ENCODE assay signal across 9 cellular contexts in the genomic region with DNA sequence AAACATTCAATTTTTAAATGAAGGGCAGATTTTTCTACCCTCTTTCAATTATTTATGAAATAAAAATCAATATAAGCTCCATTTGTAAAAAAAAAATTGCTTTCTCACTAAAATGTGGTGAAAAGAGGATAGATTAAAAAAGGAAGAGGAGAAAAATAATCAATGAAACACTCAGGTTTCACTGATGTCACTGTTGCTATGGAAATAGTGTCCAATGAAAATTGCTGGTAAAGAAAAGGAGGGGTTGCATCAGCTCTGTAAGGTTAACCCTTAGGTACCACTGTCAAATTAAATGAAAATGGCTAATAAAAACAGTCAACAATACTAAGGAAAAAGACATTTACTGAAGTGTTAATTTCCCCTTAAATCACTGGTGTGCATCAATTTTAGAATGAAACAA.
DNase-seq lines count a peak whose midpoint lies in the region; ATAC-seq and TF ChIP-seq lines count a peak whose summit lies in the region.
"Had no signal": no experiment of that assay in that cellular context is flagged by ENCODE, and none has a peak within 500 bp of the region (broad histone marks: within the 10 kb centered on the region; RNA-seq: fewer than 3 reads in every experiment).

No MANE protein-coding gene starts in this region.

- no peak overlapping the region for H2AFZ ChIP-seq in HCT116 (ENCODE audit: low read depth, low read length, poor library complexity, severe bottlenecking)

- no TSS peak for BruUV-seq in HCT116 (replicated peaks; lab: Mats Ljungman, UMichigan)

- no peak overlapping the region; the same call in 1 of the 2 replicates for H3K4me2 ChIP-seq in HCT116 (ENCODE audit: low read length)

- POLR2A ChIA-PET in CD4-positive, alpha-beta memory T cell (lab: Charles Lee; ENCODE audit: partially characterized antibody): no interaction called here
- POLR2A ChIA-PET in HCT116 (lab: Charles Lee): no interaction called here

- no peaks in the 10 kb centered on the region for H3K36me3 ChIP-seq in CD4-positive, alpha-beta memory T cell (ENCODE audit: insufficient read depth, low read length)
- no peaks in the 10 kb centered on the region for H3K36me3 ChIP-seq in HCT116 (ENCODE audit: control insufficient read depth in 1 of 2, insufficient read depth in 2 of 2, low read length in 2 of 2)
- peaks cover 0 to 3% (median 2%) of the 10 kb centered on the region in 4 donors for H3K36me3 ChIP-seq in liver (ENCODE audit: control insufficient read depth in 4 of 4, insufficient read depth in 3 of 4, low read depth in 1 of 4, low read length in 3 of 4)

- no peak for TF ChIP-seq POLR2A in HCT116 (IDR thresholded peaks at IDR 0.05; ENCODE audit: borderline replicate concordance, extremely low read depth, insufficient read depth, insufficient read length)

- no peak overlapping the region for H3K4me3 ChIP-seq in CD4-positive, alpha-beta memory T cell (ENCODE audit: low read length in 2 of 2)
- no peak overlapping the region; a peak in 1 of 4 replicates for H3K4me3 ChIP-seq in HCT116 (replicated peaks in 1 of 2; ENCODE audit: low read depth in 1 of 2, low read length in 2 of 2)
- H3K4me3 ChIP-seq in coronary artery: peak overlapping the region; percentile 19
- no peak overlapping the region for H3K4me3 ChIP-seq in liver (ENCODE audit: low read depth in 1 of 3, low read length in 3 of 3)
- H3K4me3 ChIP-seq: gastrocnemius medialis had no signal

- no peak overlapping the region for H3K4me3 Mint-ChIP-seq in CD4-positive, alpha-beta memory T cell
- no peak overlapping the region for H3K4me3 Mint-ChIP-seq in T-helper 2 cell treated with Interferon-gamma antibody and Interleukin-4, amounts not matched to agents 5 μg/mL and 100 μg/mL, for 36 hours

- H3K4me1 Mint-ChIP-seq in CD4-positive, alpha-beta memory T cell: peaks cover 5 to 24% (median 14%) of the 10 kb centered on the region in 4 donors
- H3K4me1 Mint-ChIP-seq in T-helper 2 cell treated with Interferon-gamma antibody and Interleukin-4, amounts not matched to agents 5 μg/mL and 100 μg/mL, for 36 hours (ENCODE audit: low read depth): peaks cover 13% of the 10 kb centered on the region

- no peaks in the 10 kb centered on the region for H3K4me1 ChIP-seq in CD4-positive, alpha-beta memory T cell (ENCODE audit: insufficient read depth, low read length)
- H3K4me1 ChIP-seq in HCT116 (ENCODE audit: control insufficient read depth in 1 of 2, insufficient read depth in 2 of 2, low read length in 2 of 2): peaks cover 0 to 9% of the 10 kb centered on the region in 2 experiments; a peak in 3 of 4 replicates
- H3K4me1 ChIP-seq in liver (ENCODE audit: control insufficient read depth in 4 of 4, insufficient read depth in 4 of 4, low read length in 3 of 4): peaks cover 0 to 2% (median 0%) of the 10 kb centered on the region in 4 donors

- RAD21 ChIA-PET in HCT116 (lab: Charles Lee; ENCODE audit: low non-redundant PET in 1 of 2, low total read pairs in 2 of 2, uncharacterized antibody in 2 of 2, unreplicated experiment in 2 of 2): no interaction called here

- no peaks in the 10 kb centered on the region for H3K79me2 ChIP-seq in HCT116 (ENCODE audit: insufficient read depth, low read length)

- H3K27me3 Mint-ChIP-seq in CD4-positive, alpha-beta memory T cell: no peaks in the 10 kb centered on the region
- no peaks in the 10 kb centered on the region for H3K27me3 Mint-ChIP-seq in T-helper 2 cell treated with Interferon-gamma antibody and Interleukin-4, amounts not matched to agents 5 μg/mL and 100 μg/mL, for 36 hours (ENCODE audit: low read depth)

- no peaks in the 10 kb centered on the region for H4K20me1 ChIP-seq in HCT116 (ENCODE audit: insufficient read depth)

- intact Hi-C loops in CD4-positive, alpha-beta memory T cell (cut with micrococcal nuclease): loop anchor here (5.0 kb wide), 1 partner anchor 95 kb away; the partner anchor contains the start of gene EPS15
- intact Hi-C loops in HCT116 (cut with micrococcal nuclease): no loop called here

- H3K9me3 ChIP-seq in CD4-positive, alpha-beta memory T cell (ENCODE audit: control insufficient read depth in 1 of 2, low read length in 2 of 2): no peaks in the 10 kb centered on the region
- no peaks in the 10 kb centered on the region for H3K9me3 ChIP-seq in HCT116 (ENCODE audit: control insufficient read depth in 1 of 2, insufficient read depth in 1 of 2, low read depth in 1 of 2, low read length in 2 of 2)
- no peaks in the 10 kb centered on the region for H3K9me3 ChIP-seq in liver (ENCODE audit: control insufficient read depth in 4 of 4, low read length in 3 of 4)
- H3K9me3 ChIP-seq: gastrocnemius medialis had no signal

- H3K27ac Mint-ChIP-seq in CD4-positive, alpha-beta memory T cell: no peak overlapping the region
- H3K27ac Mint-ChIP-seq in T-helper 2 cell treated with Interferon-gamma antibody and Interleukin-4, amounts not matched to agents 5 μg/mL and 100 μg/mL, for 36 hours: no peak overlapping the region

- no peak overlapping the region for H3K9ac ChIP-seq in HCT116 (ENCODE audit: low read length)
- no peak overlapping the region for H3K9ac ChIP-seq in liver (ENCODE audit: low read depth in 1 of 2, low read length in 2 of 2)

- H3K9me3 Mint-ChIP-seq in CD4-positive, alpha-beta memory T cell: peaks cover 0 to 3% (median 0%) of the 10 kb centered on the region in 8 donors
- no peaks in the 10 kb centered on the region for H3K9me3 Mint-ChIP-seq in T-helper 2 cell treated with Interferon-gamma antibody and Interleukin-4, amounts not matched to agents 5 μg/mL and 100 μg/mL, for 36 hours

- no peaks in the 10 kb centered on the region for H3K9me2 ChIP-seq in HCT116 (ENCODE audit: insufficient read depth)

- DNase-seq in CD4-positive, alpha-beta memory T cell: peak in 4 of 5 donors; percentile 16 to 40 (median 22)
- DNase-seq in HCT116 (ENCODE audit: low read depth, low spot score) (peak; percentile 48), NCI-H82 (lab: John Stamatoyannopoulos, UW) (peak; percentile 72), coronary artery (ENCODE audit: low spot score) (no peak)
- no peak for DNase-seq in T-helper 2 cell treated with Interferon-gamma antibody and Interleukin-4, amounts not matched to agents 5 μg/mL and 100 μg/mL, for 36 hours (ENCODE audit: low spot score)
- DNase-seq: gastrocnemius medialis had no signal

- CTCF ChIA-PET in CD4-positive, alpha-beta memory T cell (lab: Charles Lee; ENCODE audit: partially characterized antibody): interaction anchor here (1.7 kb wide), 1 partner anchor 13 kb away, joined by 4 read pairs; no protein-coding TSS in a partner anchor
- CTCF ChIA-PET in HCT116 (lab: Charles Lee): interaction anchor here (0.7 kb wide), 1 partner anchor 113 kb away, joined by 3 read pairs; no protein-coding TSS in a partner anchor

- ATAC-seq in HCT116 (peak; percentile 77), HG03342 (IDR thresholded peaks at IDR 0.05; ENCODE audit: unreplicated experiment) (no peak), HG03460 (IDR thresholded peaks at IDR 0.05; ENCODE audit: unreplicated experiment) (no peak)

- no peak for TF ChIP-seq RAD21 in HCT116 (IDR thresholded peaks at IDR 0.05; ENCODE audit: low read depth)
- TF ChIP-seq RAD21 in liver (IDR thresholded peaks at IDR 0.05): no peak

- TF ChIP-seq CTCF in HCT116 (IDR thresholded peaks at IDR 0.05 in 2 of 3, conservative IDR thresholded peaks at IDR 0.05 in 1 of 3; ENCODE audit: borderline replicate concordance in 1 of 3, insufficient read depth in 1 of 3, low read depth in 2 of 3, low read length in 2 of 3): no peak
- TF ChIP-seq CTCF in coronary artery (IDR thresholded peaks at IDR 0.05): no peak
- no peak for TF ChIP-seq CTCF in liver (IDR thresholded peaks at IDR 0.05; ENCODE audit: low read depth, low read length, missing input control)

- H3K36me3 Mint-ChIP-seq in CD4-positive, alpha-beta memory T cell: peaks cover 68 to 71% of the 10 kb centered on the region in 2 donors
- peaks cover 47% of the 10 kb centered on the region for H3K36me3 Mint-ChIP-seq in T-helper 2 cell treated with Interferon-gamma antibody and Interleukin-4, amounts not matched to agents 5 μg/mL and 100 μg/mL, for 36 hours (ENCODE audit: low read depth)

- no peaks in the 10 kb centered on the region for H3K27me3 ChIP-seq in CD4-positive, alpha-beta memory T cell (ENCODE audit: insufficient read depth, low read length)
- H3K27me3 ChIP-seq in HCT116 (ENCODE audit: insufficient read depth, low read length) (no peaks in the 10 kb centered on the region), liver (ENCODE audit: control insufficient read depth in 4 of 4, insufficient read depth in 4 of 4, low read length in 3 of 4) (no peaks in the 10 kb centered on the region)
- H3K27me3 ChIP-seq: gastrocnemius medialis had no signal

- no peak overlapping the region for H3K27ac ChIP-seq in CD4-positive, alpha-beta memory T cell (ENCODE audit: low read depth, low read length)
- H3K27ac ChIP-seq in HCT116 (ENCODE audit: low read depth, low read length): no peak overlapping the region
- no peak overlapping the region for H3K27ac ChIP-seq in coronary artery
- H3K27ac ChIP-seq in liver (ENCODE audit: low read depth in 1 of 2, low read length in 2 of 2): no peak overlapping the region
- H3K27ac ChIP-seq: gastrocnemius medialis had no signal

TF ChIP-seq in HCT116, 20 proteins besides CTCF, POLR2A, EP300 and RAD21 (continues in another document):
- TF ChIP-seq JUND (IDR thresholded peaks at IDR 0.05) (peak; percentile 18; the same call in 1 of the 2 replicates), EZH2 (IDR thresholded peaks at IDR 0.05) (no peak), ATF3 (IDR thresholded peaks at IDR 0.05) (peak; percentile 82), EZH2phosphoT487 (IDR thresholded peaks at IDR 0.05; ENCODE audit: borderline replicate concordance) (no peak), CEBPB (IDR thresholded peaks at IDR 0.05; ENCODE audit: low read depth) (peak; percentile 90), CBX3 (IDR thresholded peaks at IDR 0.05; ENCODE audit: low read depth) (no peak), SP1 (IDR thresholded peaks at IDR 0.05; ENCODE audit: low read depth) (peak; percentile 80)

TF ChIP-seq in liver, 16 proteins besides CTCF, POLR2A, EP300 and RAD21:
- no peak for TF ChIP-seq FOXA2 (IDR thresholded peaks at IDR 0.05)
- TF ChIP-seq ATF3 (IDR thresholded peaks at IDR 0.05): peak; percentile 89
- TF ChIP-seq YY1 (IDR thresholded peaks at IDR 0.05): no peak

Comparison
In these comparisons a context has a peak if more than half of its experiments do, and no peak if none do; other contexts are left out.
1. DNase-seq: peak in CD4-positive, alpha-beta memory T cell (4 of 5), HCT116 (single experiment) and NCI-H82 (single experiment); none in coronary artery (single experiment) and T-helper 2 cell treated with Interferon-gamma antibody and Interleukin-4, amounts not matched to agents 5 μg/mL and 100 μg/mL, for 36 hours (single experiment).